In the genomic region with DNA sequence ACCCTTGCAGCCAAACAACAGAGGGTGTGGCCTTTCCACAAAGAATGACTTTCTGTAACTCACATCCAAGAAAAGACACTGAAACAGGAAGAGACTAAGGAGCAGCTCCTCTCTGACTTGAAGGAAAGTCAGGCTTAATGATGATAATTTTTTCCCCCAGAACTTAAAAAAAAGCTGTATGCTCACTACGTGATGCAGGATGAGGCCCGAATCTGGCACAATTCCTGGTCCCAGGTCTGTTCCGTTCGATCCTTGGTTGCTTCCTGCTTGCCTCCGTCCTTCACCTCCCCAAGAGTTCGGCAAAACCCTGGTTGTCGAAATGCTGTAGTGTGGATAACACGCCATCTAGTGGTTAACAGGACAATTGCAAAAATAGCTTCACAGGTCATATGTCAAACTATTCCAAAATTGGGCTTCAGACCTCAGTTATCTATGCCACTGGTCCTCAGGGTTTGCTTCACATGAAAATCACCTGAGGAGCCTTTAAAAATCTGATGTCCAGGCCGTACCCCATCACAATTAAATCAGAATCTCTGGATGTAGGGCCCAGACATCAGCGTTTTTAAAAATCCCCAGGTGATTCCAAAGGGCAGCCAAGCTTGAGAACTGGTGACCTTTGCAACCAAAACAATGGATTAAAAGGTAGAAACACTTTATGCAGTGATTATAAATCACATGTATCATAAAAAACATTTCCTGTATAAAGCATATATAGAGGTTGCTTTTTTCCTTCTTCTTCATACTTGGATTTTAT, we compare ENCODE assay signal across 8 cellular contexts. TPM values are rescaled to one million over a fixed set of nuclear protein-coding genes. Genes with fewer than 3 reads are reported as not detected.
DNase-seq lines count a peak whose midpoint lies in the region; ATAC-seq, FAIRE-seq and TF ChIP-seq lines count a peak whose summit lies in the region.

No MANE protein-coding gene starts in this region.

- TF ChIP-seq CTCF in breast epithelium (IDR thresholded peaks at IDR 0.05): peak; percentile 82 to 92 (median 82)

- DNase-seq in ACHN: peak; percentile 71
- DNase-seq in GM12892 (ENCODE audit: insufficient read length): no peak
- peak; percentile 72 to 95 (median 83) for DNase-seq in NCI-H1417 (lab: John Stamatoyannopoulos, UW)
- DNase-seq in SW480 (ENCODE audit: low spot score): peak; percentile 81
- DNase-seq in breast epithelium (ENCODE audit: low spot score in 2 of 2): peak; percentile 62 to 66
- DNase-seq in inferior parietal cortex (ENCODE audit: extremely low spot score): peak; percentile 85

- H3K27ac ChIP-seq in breast epithelium (peak overlapping the region; percentile 43 to 68), skeletal muscle tissue (ENCODE audit: low read depth, low read length) (no peak overlapping the region)

- H3K4me3 ChIP-seq in breast epithelium: peak overlapping the region; percentile 7 to 55 (median 37)
- H3K4me3 ChIP-seq in skeletal muscle tissue (ENCODE audit: low read length in 3 of 3): peak overlapping the region; percentile 57 to 75 (median 72)

- intact Hi-C loops in breast epithelium (cut with DNase I; ENCODE audit: low total_unique reads): no loop called here

- H3K9me3 ChIP-seq in breast epithelium (no peaks in the 10 kb centered on the region), skeletal muscle tissue (ENCODE audit: control insufficient read depth in 3 of 3, low read length in 3 of 3) (no peaks in the 10 kb centered on the region)

- H3K27me3 ChIP-seq in breast epithelium (no peaks in the 10 kb centered on the region), skeletal muscle tissue (ENCODE audit: control insufficient read depth in 3 of 3, insufficient read depth in 3 of 3, low read length in 3 of 3) (no peaks in the 10 kb centered on the region)

- in situ Hi-C loops in ACHN (cut with HindIII; ENCODE audit: low pct_ligation_motif_present, low pct_unique_long_range_greater_than_20kb, low sequenced_read_pairs): no loop called here

- no peaks in the 10 kb centered on the region for H3K4me1 ChIP-seq in breast epithelium
- H3K4me1 ChIP-seq in skeletal muscle tissue (ENCODE audit: control insufficient read depth in 3 of 3, insufficient read depth in 3 of 3, low read length in 3 of 3): peaks cover 0 to 4% (median 2%) of the 10 kb centered on the region in 3 donors

- FAIRE-seq in GM12892 (lab: Jason Lieb, UNC): peak; percentile 83

- H3K9ac ChIP-seq in skeletal muscle tissue (ENCODE audit: low read depth in 1 of 3, low read length in 3 of 3): peak overlapping the region; percentile 60 to 69 (median 68)

- TF ChIP-seq POLR2A in GM12892 (IDR thresholded peaks at IDR 0.05; ENCODE audit: low read depth, low read length): no peak
- no peak for TF ChIP-seq POLR2A in breast epithelium (IDR thresholded peaks at IDR 0.05)

- H3K36me3 ChIP-seq in breast epithelium (no peaks in the 10 kb centered on the region), skeletal muscle tissue (ENCODE audit: control insufficient read depth in 3 of 3, insufficient read depth in 3 of 3, low read length in 3 of 3) (no peaks in the 10 kb centered on the region)

- ATAC-seq in HG02870 (IDR thresholded peaks at IDR 0.05; ENCODE audit: unreplicated experiment): peak; percentile 83

RNA-seq across cellular contexts. Expression of gene SYNM, which starts 28.1 kb away (rescaled TPM):
- 0.23 TPM for polyA plus RNA-seq in GM12892 (2012; ENCODE audit: missing spikeins)
- total RNA-seq in breast epithelium (100 to 1,000 TPM in 2 of 3 donors, 10 to 100 TPM in 1; 32.0 to 319 (median 115) TPM), skeletal muscle tissue (53.2 TPM)
